Comparison of ENCODE assay signal across 1 cellular context in the genomic region with DNA sequence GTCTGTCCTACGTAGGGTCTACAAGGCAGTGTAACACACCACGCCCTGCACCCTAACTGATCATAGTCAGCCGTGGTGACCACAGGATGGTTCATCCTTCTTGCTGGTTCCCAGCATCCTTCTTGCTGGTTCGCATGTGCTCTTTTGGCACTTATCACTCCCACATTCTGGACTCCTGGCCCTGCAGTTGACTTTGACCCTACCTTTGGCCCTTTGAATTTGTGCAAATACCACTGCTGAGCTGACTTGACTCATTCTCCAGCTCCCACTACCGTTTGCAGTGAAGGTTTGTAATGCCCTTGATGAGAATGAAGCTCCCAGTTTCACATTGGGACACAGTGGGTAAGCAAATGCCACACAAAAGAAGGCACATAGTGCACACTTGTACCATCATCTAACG.
A peak's percentile ranks its signal among the peaks of the same experiment; 100 is the strongest.
TF ChIP-seq lines count a peak whose summit lies in the region.

No MANE protein-coding gene starts in this region.

TF ChIP-seq in HepG2, 621 proteins besides CTCF, POLR2A, EP300 and RAD21:
- TF ChIP-seq NFE2L1 (CRISPR knock-in tag; IDR thresholded peaks at IDR 0.05; ENCODE audit: borderline replicate concordance): no peak
- TF ChIP-seq FOSL2 (CRISPR knock-in tag; IDR thresholded peaks at IDR 0.05): 0 out of 2 replicates have a peak, but pooled peaks have one; percentile 23
- peak; percentile 66 for TF ChIP-seq SKI (IDR thresholded peaks at IDR 0.05; ENCODE audit: partially characterized antibody)
- TF ChIP-seq, protein P1, sequence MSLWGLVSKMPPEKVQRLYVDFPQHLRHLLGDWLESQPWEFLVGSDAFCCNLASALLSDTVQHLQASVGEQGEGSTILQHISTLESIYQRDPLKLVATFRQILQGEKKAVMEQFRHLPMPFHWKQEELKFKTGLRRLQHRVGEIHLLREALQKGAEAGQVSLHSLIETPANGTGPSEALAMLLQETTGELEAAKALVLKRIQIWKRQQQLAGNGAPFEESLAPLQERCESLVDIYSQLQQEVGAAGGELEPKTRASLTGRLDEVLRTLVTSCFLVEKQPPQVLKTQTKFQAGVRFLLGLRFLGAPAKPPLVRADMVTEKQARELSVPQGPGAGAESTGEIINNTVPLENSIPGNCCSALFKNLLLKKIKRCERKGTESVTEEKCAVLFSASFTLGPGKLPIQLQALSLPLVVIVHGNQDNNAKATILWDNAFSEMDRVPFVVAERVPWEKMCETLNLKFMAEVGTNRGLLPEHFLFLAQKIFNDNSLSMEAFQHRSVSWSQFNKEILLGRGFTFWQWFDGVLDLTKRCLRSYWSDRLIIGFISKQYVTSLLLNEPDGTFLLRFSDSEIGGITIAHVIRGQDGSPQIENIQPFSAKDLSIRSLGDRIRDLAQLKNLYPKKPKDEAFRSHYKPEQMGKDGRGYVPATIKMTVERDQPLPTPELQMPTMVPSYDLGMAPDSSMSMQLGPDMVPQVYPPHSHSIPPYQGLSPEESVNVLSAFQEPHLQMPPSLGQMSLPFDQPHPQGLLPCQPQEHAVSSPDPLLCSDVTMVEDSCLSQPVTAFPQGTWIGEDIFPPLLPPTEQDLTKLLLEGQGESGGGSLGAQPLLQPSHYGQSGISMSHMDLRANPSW (CRISPR knock-in tag; IDR thresholded peaks at IDR 0.05; ENCODE audit: borderline replicate concordance): no peak
- TF ChIP-seq MAX (IDR thresholded peaks at IDR 0.05): peak; percentile 52; the same call in 1 of the 2 replicates
- 0 out of 2 replicates have a peak, but pooled peaks have one; percentile 21 for TF ChIP-seq KDM1A (CRISPR knock-in tag; IDR thresholded peaks at IDR 0.05)
- peak; percentile 29 for TF ChIP-seq ZFP36 (IDR thresholded peaks at IDR 0.05; ENCODE audit: borderline replicate concordance, low read depth, low read length, partially characterized antibody)
- TF ChIP-seq, protein P2, sequence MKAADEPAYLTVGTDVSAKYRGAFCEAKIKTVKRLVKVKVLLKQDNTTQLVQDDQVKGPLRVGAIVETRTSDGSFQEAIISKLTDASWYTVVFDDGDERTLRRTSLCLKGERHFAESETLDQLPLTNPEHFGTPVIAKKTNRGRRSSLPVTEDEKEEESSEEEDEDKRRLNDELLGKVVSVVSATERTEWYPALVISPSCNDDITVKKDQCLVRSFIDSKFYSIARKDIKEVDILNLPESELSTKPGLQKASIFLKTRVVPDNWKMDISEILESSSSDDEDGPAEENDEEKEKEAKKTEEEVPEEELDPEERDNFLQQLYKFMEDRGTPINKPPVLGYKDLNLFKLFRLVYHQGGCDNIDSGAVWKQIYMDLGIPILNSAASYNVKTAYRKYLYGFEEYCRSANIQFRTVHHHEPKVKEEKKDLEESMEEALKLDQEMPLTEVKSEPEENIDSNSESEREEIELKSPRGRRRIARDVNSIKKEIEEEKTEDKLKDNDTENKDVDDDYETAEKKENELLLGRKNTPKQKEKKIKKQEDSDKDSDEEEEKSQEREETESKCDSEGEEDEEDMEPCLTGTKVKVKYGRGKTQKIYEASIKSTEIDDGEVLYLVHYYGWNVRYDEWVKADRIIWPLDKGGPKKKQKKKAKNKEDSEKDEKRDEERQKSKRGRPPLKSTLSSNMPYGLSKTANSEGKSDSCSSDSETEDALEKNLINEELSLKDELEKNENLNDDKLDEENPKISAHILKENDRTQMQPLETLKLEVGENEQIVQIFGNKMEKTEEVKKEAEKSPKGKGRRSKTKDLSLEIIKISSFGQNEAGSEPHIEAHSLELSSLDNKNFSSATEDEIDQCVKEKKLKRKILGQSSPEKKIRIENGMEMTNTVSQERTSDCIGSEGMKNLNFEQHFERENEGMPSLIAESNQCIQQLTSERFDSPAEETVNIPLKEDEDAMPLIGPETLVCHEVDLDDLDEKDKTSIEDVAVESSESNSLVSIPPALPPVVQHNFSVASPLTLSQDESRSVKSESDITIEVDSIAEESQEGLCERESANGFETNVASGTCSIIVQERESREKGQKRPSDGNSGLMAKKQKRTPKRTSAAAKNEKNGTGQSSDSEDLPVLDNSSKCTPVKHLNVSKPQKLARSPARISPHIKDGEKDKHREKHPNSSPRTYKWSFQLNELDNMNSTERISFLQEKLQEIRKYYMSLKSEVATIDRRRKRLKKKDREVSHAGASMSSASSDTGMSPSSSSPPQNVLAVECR (CRISPR knock-in tag; IDR thresholded peaks at IDR 0.05; ENCODE audit: borderline replicate concordance): no peak
- 0 out of 2 replicates have a peak, but pooled peaks have one; percentile 40 for TF ChIP-seq HNF4G (IDR thresholded peaks at IDR 0.05; ENCODE audit: borderline replicate concordance, low read depth, low read length)
- no peak for TF ChIP-seq HNF4G (CRISPR knock-in tag; IDR thresholded peaks at IDR 0.05; ENCODE audit: borderline replicate concordance, low read depth)
- no peak for TF ChIP-seq FOSL1 (CRISPR knock-in tag; IDR thresholded peaks at IDR 0.05; ENCODE audit: borderline replicate concordance)
- peak in 1 of 2 experiments; percentile 21; a peak in 1 of 4 replicates for TF ChIP-seq MAFK (conservative IDR thresholded peaks at IDR 0.05 in 1 of 2, IDR thresholded peaks at IDR 0.05 in 1 of 2; ENCODE audit: low read length in 2 of 2)
- TF ChIP-seq TEAD3 (CRISPR knock-in tag; optimal IDR thresholded peaks at IDR 0.05; ENCODE audit: borderline replicate concordance): peak; percentile 22
- peak; percentile 57 for TF ChIP-seq MAFF (IDR thresholded peaks at IDR 0.05; ENCODE audit: low read depth, low read length)
- no peak for TF ChIP-seq ZNF263 (CRISPR knock-in tag; IDR thresholded peaks at IDR 0.05)
- TF ChIP-seq HNF4A (CRISPR knock-in tag; IDR thresholded peaks at IDR 0.05): peak; percentile 66
- peak; percentile 14 to 83; a peak in 2 of 4 replicates for TF ChIP-seq NR2F1 (CRISPR knock-in tag; IDR thresholded peaks at IDR 0.05)
- TF ChIP-seq RARA (CRISPR knock-in tag; IDR thresholded peaks at IDR 0.05): peak; percentile 36; the same call in 1 of the 2 replicates
- TF ChIP-seq ZNF335 (CRISPR knock-in tag; IDR thresholded peaks at IDR 0.05): no peak
- peak; percentile 25; the same call in 1 of the 2 replicates for TF ChIP-seq SALL1 (CRISPR knock-in tag; IDR thresholded peaks at IDR 0.05)
- no peak for TF ChIP-seq ZNF709 (CRISPR knock-in tag; IDR thresholded peaks at IDR 0.05)
- peak; percentile 14; the same call in 1 of the 2 replicates for TF ChIP-seq SMC3 (IDR thresholded peaks at IDR 0.05; ENCODE audit: low read length)
- TF ChIP-seq, protein P3, sequence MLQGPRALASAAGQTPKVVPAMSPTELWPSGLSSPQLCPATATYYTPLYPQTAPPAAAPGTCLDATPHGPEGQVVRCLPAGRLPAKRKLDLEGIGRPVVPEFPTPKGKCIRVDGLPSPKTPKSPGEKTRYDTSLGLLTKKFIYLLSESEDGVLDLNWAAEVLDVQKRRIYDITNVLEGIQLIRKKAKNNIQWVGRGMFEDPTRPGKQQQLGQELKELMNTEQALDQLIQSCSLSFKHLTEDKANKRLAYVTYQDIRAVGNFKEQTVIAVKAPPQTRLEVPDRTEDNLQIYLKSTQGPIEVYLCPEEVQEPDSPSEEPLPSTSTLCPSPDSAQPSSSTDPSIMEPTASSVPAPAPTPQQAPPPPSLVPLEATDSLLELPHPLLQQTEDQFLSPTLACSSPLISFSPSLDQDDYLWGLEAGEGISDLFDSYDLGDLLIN (CRISPR knock-in tag; IDR thresholded peaks at IDR 0.05; ENCODE audit: borderline replicate concordance): no peak
- no peak for TF ChIP-seq BCL3 (CRISPR knock-in tag; IDR thresholded peaks at IDR 0.05)
